11 cellular contexts compared by ENCODE assay signal in genomic region chr11:13205446-13205845, GRCh38.
A peak's percentile ranks its signal among the peaks of the same experiment; 100 is the strongest.
DNase-seq lines count a peak whose midpoint lies in the region; ATAC-seq, FAIRE-seq and TF ChIP-seq lines count a peak whose summit lies in the region.
"Had no signal": no experiment of that assay in that cellular context is flagged by ENCODE, and none has a peak within 500 bp of the region (broad histone marks: within the 10 kb centered on the region; RNA-seq: fewer than 3 reads in every experiment).

No MANE protein-coding gene starts in this region.

- no peaks in the 10 kb centered on the region for H3K27me3 ChIP-seq in GM23248 (replicated peaks; ENCODE audit: insufficient read depth)
- no peaks in the 10 kb centered on the region for H3K27me3 ChIP-seq in MM.1S (replicated peaks; ENCODE audit: insufficient read depth, low read length)
- H3K27me3 ChIP-seq in HepG2 (ENCODE audit: control insufficient read depth in 1 of 2, insufficient read depth in 2 of 2, low read length in 2 of 2) = peaks cover 0 to 12% of the 10 kb centered on the region in 2 experiments; a peak in 3 of 5 replicates

- no peaks in the 10 kb centered on the region for H3K9me2 ChIP-seq in GM23248 (ENCODE audit: insufficient read depth)
- H3K9me2 ChIP-seq in MM.1S (replicated peaks; ENCODE audit: insufficient read depth, low read length) = no peaks in the 10 kb centered on the region

- CTCF ChIA-PET in HepG2 (lab: Yijun Ruan, JAX; ENCODE audit: low intra/inter-chr PET ratio, low total read pairs) = no interaction called here

- H3K4me1 ChIP-seq in GM23248 (ENCODE audit: insufficient read depth) (peaks cover 17% of the 10 kb centered on the region), MM.1S (ENCODE audit: low read length) (no peaks in the 10 kb centered on the region), HepG2 (ENCODE audit: insufficient read depth, low read length) (peaks cover 20% of the 10 kb centered on the region), mucosa of descending colon (ENCODE audit: low read depth) (no peaks in the 10 kb centered on the region)

- no peak for FAIRE-seq in HepG2 (lab: Jason Lieb, UNC)

- peaks cover 13% of the 10 kb centered on the region for H3K27me3 Mint-ChIP-seq in activated T-cell treated with anti-CD3 and anti-CD28 coated beads, Interleukin-2, amount 50 U/mL, for 72 hours (ENCODE audit: low read depth)

- no TSS peak for BruUV-seq in HepG2 (replicated peaks; lab: Mats Ljungman, UMichigan)

- H3K4me3 ChIP-seq in GM23248 (no peak overlapping the region), MM.1S (ENCODE audit: low read length) (no peak overlapping the region), HepG2 (replicated peaks in 1 of 3; ENCODE audit: insufficient read depth in 1 of 3, low read depth in 2 of 3, low read length in 3 of 3) (no peak overlapping the region), mucosa of descending colon (no peak overlapping the region)

- no peaks in the 10 kb centered on the region for H3K36me3 Mint-ChIP-seq in activated T-cell treated with anti-CD3 and anti-CD28 coated beads, Interleukin-2, amount 50 U/mL, for 72 hours (ENCODE audit: insufficient read depth in 2 of 2)

- H3K4me2 ChIP-seq in GM23248 (ENCODE audit: unreplicated experiment) (no peak overlapping the region), MM.1S (ENCODE audit: low read depth, low read length) (no peak overlapping the region), HepG2 (ENCODE audit: low read depth, low read length) (no peak overlapping the region)

- TF ChIP-seq CTCF in MM.1S (IDR thresholded peaks at IDR 0.05; ENCODE audit: low read length) (no peak), HepG2 (CRISPR knock-in tag; IDR thresholded peaks at IDR 0.05) (no peak), mucosa of descending colon (IDR thresholded peaks at IDR 0.05) (no peak)

- POLR2A ChIA-PET in HepG2 (lab: Yijun Ruan, JAX) = no interaction called here

- 77 to 85% methylated on average over 2 of the region's 2 CpGs for WGBS in GM23248 (ENCODE audit: low coverage in 1 of 2, low lambda C conversion rate in 2 of 2, missing lambda C conversion rate in 2 of 2), 2 experiments
- 60% methylated on average over 2 of the region's 2 CpGs for WGBS in HepG2 (ENCODE audit: low lambda C conversion rate)

- intact Hi-C loops in HepG2 (cut with micrococcal nuclease; ENCODE audit: unreplicated experiment) = no loop called here
- intact Hi-C loops in mucosa of descending colon (cut with DNase I, micrococcal nuclease) = loop anchor here in 1 of 2 donors (5.0 kb wide), 1 partner anchor 137 kb away; no protein-coding TSS in a partner anchor

- no peaks in the 10 kb centered on the region for H3K9me3 Mint-ChIP-seq in activated T-cell treated with anti-CD3 and anti-CD28 coated beads, Interleukin-2, amount 50 U/mL, for 72 hours

- in situ Hi-C loops in GM23248 (cut with MboI) = no loop called here
- in situ Hi-C loops in HepG2 (cut with HindIII; ENCODE audit: extremely low pct_ligation_motif_present, low pct_unique_long_range_greater_than_20kb) = loop anchor here (5.0 kb wide), 1 partner anchor 137 kb away; no protein-coding TSS in a partner anchor

- no peak overlapping the region for H3K9ac ChIP-seq in GM23248
- H3K9ac ChIP-seq in MM.1S (ENCODE audit: low read length) = no peak overlapping the region
- H3K9ac ChIP-seq in HepG2 (ENCODE audit: insufficient read depth, low read depth, low read length) = no peak overlapping the region

- no peak for DNase-seq in GM23248
- DNase-seq in Kasumi-1 (lab: John Stamatoyannopoulos, UW) = peak; percentile 48 to 53
- DNase-seq in medulla oblongata (ENCODE audit: extremely low spot score) = peak; percentile 32
- no peak for DNase-seq in activated T-cell treated with anti-CD3 and anti-CD28 coated beads, Interleukin-2, amount 50 U/mL, for 72 hours
- DNase-seq in MM.1S = no peak
- DNase-seq in HepG2 (ENCODE audit: low spot score) = no peak
- no peak for DNase-seq in mucosa of descending colon
- DNase-seq: DMS79, foreskin melanocyte, WERI-Rb-1 had no signal

- no peaks in the 10 kb centered on the region for H3K9me3 ChIP-seq in GM23248 (ENCODE audit: low read depth)
- H3K9me3 ChIP-seq in MM.1S (replicated peaks; ENCODE audit: insufficient read depth, low read length) = no peaks in the 10 kb centered on the region
- no peaks in the 10 kb centered on the region for H3K9me3 ChIP-seq in HepG2 (ENCODE audit: low read length)
- no peaks in the 10 kb centered on the region for H3K9me3 ChIP-seq in mucosa of descending colon

- ATAC-seq in GM18870 (IDR thresholded peaks at IDR 0.05; ENCODE audit: unreplicated experiment) (peak; percentile 74), HepG2 (no peak), mucosa of descending colon (no peak)
- no peak for ATAC-seq in activated T-cell treated with anti-CD3 and anti-CD28 coated beads, Interleukin-2, amount 50 U/mL, for 72 hours (replicated peaks in 1 of 2)

- H3K36me3 ChIP-seq in GM23248 (ENCODE audit: low read depth) = no peaks in the 10 kb centered on the region
- no peaks in the 10 kb centered on the region for H3K36me3 ChIP-seq in MM.1S (replicated peaks; ENCODE audit: insufficient read depth, low read length)
- H3K36me3 ChIP-seq in HepG2 (replicated peaks in 1 of 2; ENCODE audit: control insufficient read depth in 1 of 2, insufficient read depth in 2 of 2, low read length in 2 of 2) = no peaks in the 10 kb centered on the region
- H3K36me3 ChIP-seq in mucosa of descending colon (ENCODE audit: low read depth) = no peaks in the 10 kb centered on the region
- H3K36me3 ChIP-seq: WERI-Rb-1 had no signal

- no peak for TF ChIP-seq POLR2A in HepG2 (IDR thresholded peaks at IDR 0.05; ENCODE audit: insufficient read depth in 1 of 2, low read depth in 2 of 2, low read length in 2 of 2)

- TF ChIP-seq EP300 in HepG2 (IDR thresholded peaks at IDR 0.05; ENCODE audit: low read depth in 2 of 2, low read length in 2 of 2) (no peak), HepG2 (CRISPR knock-in tag; IDR thresholded peaks at IDR 0.05; ENCODE audit: borderline replicate concordance) (no peak)

- H3F3A ChIP-seq in GM23248 (ENCODE audit: insufficient read depth) (peaks cover 24% of the 10 kb centered on the region), MM.1S (ENCODE audit: insufficient read depth, low read length) (no peaks in the 10 kb centered on the region)

- H3K79me2 ChIP-seq in GM23248 (ENCODE audit: insufficient read depth) (no peaks in the 10 kb centered on the region), MM.1S (ENCODE audit: low read length) (no peaks in the 10 kb centered on the region), HepG2 (ENCODE audit: insufficient read depth, low read length) (no peaks in the 10 kb centered on the region)

- no peak overlapping the region for H3K27ac Mint-ChIP-seq in activated T-cell treated with anti-CD3 and anti-CD28 coated beads, Interleukin-2, amount 50 U/mL, for 72 hours

- no peak overlapping the region for H3K4me3 Mint-ChIP-seq in activated T-cell treated with anti-CD3 and anti-CD28 coated beads, Interleukin-2, amount 50 U/mL, for 72 hours

- H4K20me1 ChIP-seq in GM23248 (ENCODE audit: insufficient read depth) (no peaks in the 10 kb centered on the region), MM.1S (ENCODE audit: insufficient read depth, low read length) (no peaks in the 10 kb centered on the region), HepG2 (ENCODE audit: insufficient read depth, low read length) (no peaks in the 10 kb centered on the region)

- H3K4me1 Mint-ChIP-seq in activated T-cell treated with anti-CD3 and anti-CD28 coated beads, Interleukin-2, amount 50 U/mL, for 72 hours (ENCODE audit: low read depth) = peaks cover 41% of the 10 kb centered on the region

- H2AFZ ChIP-seq in GM23248 (peak overlapping the region; percentile 64), MM.1S (ENCODE audit: low read length) (no peak overlapping the region), HepG2 (ENCODE audit: low read length) (no peak overlapping the region)

- H3K27ac ChIP-seq in GM23248 (no peak overlapping the region), MM.1S (ENCODE audit: low read length) (no peak overlapping the region), HepG2 (ENCODE audit: extremely low read length, insufficient read depth, low read length) (no peak overlapping the region)
- H3K27ac ChIP-seq: WERI-Rb-1 had no signal

- no peak for TF ChIP-seq RAD21 in HepG2 (CRISPR knock-in tag; IDR thresholded peaks at IDR 0.05)

TF ChIP-seq in HepG2, 621 proteins besides CTCF, POLR2A, EP300 and RAD21:
- TF ChIP-seq ZSCAN22 (CRISPR knock-in tag; IDR thresholded peaks at IDR 0.05) (no peak), DBP (CRISPR knock-in tag; IDR thresholded peaks at IDR 0.05; ENCODE audit: not compliant biosample characterization) (no peak), PPARG (CRISPR knock-in tag; conservative IDR thresholded peaks at IDR 0.05) (no peak), ZNF512 (CRISPR knock-in tag; IDR thresholded peaks at IDR 0.05) (no peak)

Comparison
In these comparisons a context has a peak if more than half of its experiments do, and no peak if none do; other contexts are left out.
1. DNase-seq: peak in Kasumi-1 (2 of 2) and medulla oblongata (single experiment); none in GM23248 (single experiment), activated T-cell treated with anti-CD3 and anti-CD28 coated beads, Interleukin-2, amount 50 U/mL, for 72 hours (0 of 2), MM.1S (single experiment), HepG2 (single experiment) and mucosa of descending colon (0 of 3).